ENCODE assay signal across 24 cellular contexts in the genomic region with DNA sequence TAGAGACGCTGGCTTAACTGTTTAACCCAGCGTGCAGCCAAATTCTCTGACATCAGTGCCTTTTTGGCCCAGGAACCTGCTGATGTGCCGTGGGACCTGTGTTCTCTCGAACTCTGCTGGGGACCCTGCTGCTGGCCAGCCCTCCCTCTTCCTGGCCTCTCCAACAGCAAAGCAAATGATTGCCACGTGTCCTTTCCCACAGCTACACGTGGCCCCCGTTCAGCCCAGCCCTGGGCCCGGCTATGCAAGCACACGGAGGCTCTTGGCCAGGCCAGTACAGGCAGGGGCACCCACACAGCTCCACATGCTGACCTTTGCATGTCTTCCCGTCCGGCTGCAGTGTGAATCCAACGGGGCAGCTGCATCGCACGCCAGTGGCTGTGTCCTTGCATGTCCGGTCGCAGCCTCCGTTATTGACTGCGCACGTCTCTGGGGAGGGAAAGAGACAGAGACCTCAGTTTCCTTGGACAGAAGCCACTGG. TPM values are rescaled to one million over a fixed set of nuclear protein-coding genes. Genes with fewer than 3 reads are reported as not detected.
DNase-seq lines count a peak whose midpoint lies in the region; ATAC-seq, FAIRE-seq and TF ChIP-seq lines count a peak whose summit lies in the region.
"Had no signal": no experiment of that assay in that cellular context is flagged by ENCODE, and none has a peak within 500 bp of the region (broad histone marks: within the 10 kb centered on the region; RNA-seq: fewer than 3 reads in every experiment).

No MANE protein-coding gene starts in this region.

- H4K20me1 ChIP-seq in BLaER1 (no peaks in the 10 kb centered on the region), HepG2 (ENCODE audit: insufficient read depth, low read length) (no peaks in the 10 kb centered on the region)

- no peaks in the 10 kb centered on the region for H3K36me3 ChIP-seq in BLaER1
- no peaks in the 10 kb centered on the region for H3K36me3 ChIP-seq in HepG2 (replicated peaks in 1 of 2; ENCODE audit: control insufficient read depth in 1 of 2, insufficient read depth in 2 of 2, low read length in 2 of 2)
- H3K36me3 ChIP-seq: HAP-1 had no signal

- no peaks in the 10 kb centered on the region for H3K36me3 Mint-ChIP-seq in HFFc6 (ENCODE audit: low read depth)
- H3K36me3 Mint-ChIP-seq in type B pancreatic cell: no peaks in the 10 kb centered on the region
- H3K36me3 Mint-ChIP-seq: CD14-positive monocyte, IgD-negative memory B cell had no signal

- H3K9me3 Mint-ChIP-seq in HFFc6 (no peaks in the 10 kb centered on the region), type B pancreatic cell (no peaks in the 10 kb centered on the region)
- H3K9me3 Mint-ChIP-seq: GM23338, IgD-negative memory B cell had no signal

- WGBS in HepG2 (ENCODE audit: low lambda C conversion rate): 65% methylated on average over 2 of the region's 19 CpGs

- intact Hi-C loops in HepG2 (cut with micrococcal nuclease; ENCODE audit: unreplicated experiment) (no loop called here), sciatic nerve (cut with DNase I) (no loop called here)

- ATAC-seq in HepG2 (no peak), sciatic nerve (peak; percentile 77)
- ATAC-seq: GM23338 had no signal

- no peak for TF ChIP-seq EP300 in HepG2 (IDR thresholded peaks at IDR 0.05; ENCODE audit: low read depth in 2 of 2, low read length in 2 of 2)
- no peak for TF ChIP-seq EP300 in HepG2 (CRISPR knock-in tag; IDR thresholded peaks at IDR 0.05; ENCODE audit: borderline replicate concordance)

- H3K4me3 Mint-ChIP-seq in HFFc6 (no peak overlapping the region), type B pancreatic cell (no peak overlapping the region)
- H3K4me3 Mint-ChIP-seq: CD14-positive monocyte, GM23338, IgD-negative memory B cell had no signal

- TF ChIP-seq RAD21 in HepG2 (CRISPR knock-in tag; IDR thresholded peaks at IDR 0.05): no peak

- H3K4me2 ChIP-seq in BLaER1 (peak overlapping the region; percentile 83; the same call in 1 of the 2 replicates), HepG2 (ENCODE audit: low read depth, low read length) (no peak overlapping the region)
- H3K4me2 ChIP-seq: GM23338 had no signal

- H3K79me2 ChIP-seq in HepG2 (ENCODE audit: insufficient read depth, low read length): no peaks in the 10 kb centered on the region

- H3K9me3 ChIP-seq in BLaER1: no peaks in the 10 kb centered on the region
- H3K9me3 ChIP-seq in HepG2 (ENCODE audit: low read length): no peaks in the 10 kb centered on the region
- H3K9me3 ChIP-seq: HAP-1 had no signal

- no peak overlapping the region for H3K27ac Mint-ChIP-seq in HFFc6
- H3K27ac Mint-ChIP-seq in type B pancreatic cell: no peak overlapping the region
- H3K27ac Mint-ChIP-seq: GM23338 had no signal

- POLR2A ChIA-PET in HepG2 (lab: Yijun Ruan, JAX): no interaction called here

- in situ Hi-C loops in HepG2 (cut with HindIII; ENCODE audit: extremely low pct_ligation_motif_present, low pct_unique_long_range_greater_than_20kb): loop anchor here (10.0 kb wide), 1 partner anchor 106 kb away; a partner anchor contains a TSS

- H3K4me1 Mint-ChIP-seq in HFFc6 (ENCODE audit: low read depth) (no peaks in the 10 kb centered on the region), type B pancreatic cell (ENCODE audit: unreplicated experiment) (peaks cover 25% of the 10 kb centered on the region)
- H3K4me1 Mint-ChIP-seq: CD14-positive monocyte had no signal

- no peak overlapping the region for H3K4me3 ChIP-seq in BLaER1
- no peak overlapping the region for H3K4me3 ChIP-seq in fibroblast of the aortic adventitia (ENCODE audit: low read depth, low read length)
- no peak overlapping the region for H3K4me3 ChIP-seq in HepG2 (replicated peaks in 1 of 3; ENCODE audit: insufficient read depth in 1 of 3, low read depth in 2 of 3, low read length in 3 of 3)
- H3K4me3 ChIP-seq: GM23338, HAP-1 had no signal

- 0 out of 2 replicates have a peak overlapping the region, but pooled peaks have one; percentile 74 for H3K27ac ChIP-seq in BLaER1
- no peak overlapping the region for H3K27ac ChIP-seq in HepG2 (ENCODE audit: extremely low read length, insufficient read depth, low read length)

- CTCF ChIA-PET in HepG2 (lab: Yijun Ruan, JAX; ENCODE audit: low intra/inter-chr PET ratio, low total read pairs): no interaction called here

- BruUV-seq in HepG2 (replicated peaks; lab: Mats Ljungman, UMichigan): no TSS peak

- H3K27me3 ChIP-seq in BLaER1: no peaks in the 10 kb centered on the region
- H3K27me3 ChIP-seq in HepG2 (ENCODE audit: control insufficient read depth in 1 of 2, insufficient read depth in 2 of 2, low read length in 2 of 2): peaks cover 0 to 15% of the 10 kb centered on the region in 2 experiments; a peak in 3 of 5 replicates

- TF ChIP-seq CTCF in fibroblast of the aortic adventitia (IDR thresholded peaks at IDR 0.05; ENCODE audit: insufficient read depth, low read length) (no peak), HepG2 (CRISPR knock-in tag; IDR thresholded peaks at IDR 0.05) (no peak), HFFc6 (IDR thresholded peaks at IDR 0.05) (no peak), type B pancreatic cell (conservative IDR thresholded peaks at IDR 0.05) (no peak)

- H2AFZ ChIP-seq in HepG2 (ENCODE audit: low read length): no peak overlapping the region
- H2AFZ ChIP-seq: GM23338 had no signal

- DNase-seq in fibroblast of the aortic adventitia (ENCODE audit: low read depth) (peak; percentile 8), HepG2 (ENCODE audit: low spot score) (no peak), sciatic nerve (ENCODE audit: low spot score) (peak; percentile 69), activated T-cell treated with anti-CD3 and anti-CD28 coated beads for 4 hours (no peak), HFFc6 (no peak), type B pancreatic cell (ENCODE audit: extremely low spot score, unreplicated experiment) (no peak)
- no peak for DNase-seq in activated CD4-positive, CD25-positive, alpha-beta regulatory T cell treated with anti-CD3 and anti-CD28 coated beads, Interleukin-2, amount 50 U/mL, for 72 hours
- DNase-seq: AML-193, DMS53, GDM1, Karpas-422, NCI-H1694, NCI-H2081, NCI-H2171, NCI-H345, NCI-H82, OCI-M1 had no signal

- H3K9ac ChIP-seq in BLaER1 (no peak overlapping the region), HepG2 (ENCODE audit: insufficient read depth, low read depth, low read length) (no peak overlapping the region)

- no peak for TF ChIP-seq POLR2A in HepG2 (IDR thresholded peaks at IDR 0.05; ENCODE audit: insufficient read depth in 1 of 2, low read depth in 2 of 2, low read length in 2 of 2)

- H3K4me1 ChIP-seq in BLaER1 (peaks cover 60% of the 10 kb centered on the region), HepG2 (ENCODE audit: insufficient read depth, low read length) (peaks cover 88% of the 10 kb centered on the region)
- H3K4me1 ChIP-seq: HAP-1 had no signal

- no peak for FAIRE-seq in HepG2 (lab: Jason Lieb, UNC)
- FAIRE-seq: GM18507, RCC 7860 had no signal

- peaks cover 41% of the 10 kb centered on the region for H3K27me3 Mint-ChIP-seq in HFFc6 (ENCODE audit: insufficient read depth)
- H3K27me3 Mint-ChIP-seq in type B pancreatic cell: peaks cover 3% of the 10 kb centered on the region

TF ChIP-seq in HepG2, 621 proteins besides CTCF, POLR2A, EP300 and RAD21 (continues in another document):
- TF ChIP-seq KDM2A (CRISPR knock-in tag; IDR thresholded peaks at IDR 0.05; ENCODE audit: borderline replicate concordance, low read depth): peak; percentile 3; the same call in 1 of the 2 replicates
- TF ChIP-seq RARA (CRISPR knock-in tag; IDR thresholded peaks at IDR 0.05): 0 out of 2 replicates have a peak, but pooled peaks have one; percentile 10
- peak; percentile 29; the same call in 1 of the 2 replicates for TF ChIP-seq ZFX (CRISPR knock-in tag; IDR thresholded peaks at IDR 0.05; ENCODE audit: low read depth)
- no peak for TF ChIP-seq ZNF564 (CRISPR knock-in tag; IDR thresholded peaks at IDR 0.05)

RNA-seq across cellular contexts. Expression of a gene that starts 51.6 kb away (rescaled TPM):
- total RNA-seq in fibroblast of the aortic adventitia (ENCODE audit: low replicate concordance): 13.2 and 40.5 TPM in 2 replicates
- 34.1 and 38.1 TPM in 2 replicates for total RNA-seq in HepG2 (2016; rRNA removed; fragmentation: Illumina TruSeq; extraction: Trizol)
- total RNA-seq in HepG2 (2016; cell fraction: cytosol; rRNA removed; fragmentation: Illumina TruSeq; extraction: Trizol; ENCODE audit: low read depth): 6.3 and 6.6 TPM in 2 replicates
- total RNA-seq in HepG2 (2016; cell fraction: insoluble cytoplasmic fraction; rRNA removed; fragmentation: Illumina TruSeq; extraction: Trizol): 28.8 and 39.8 TPM in 2 replicates
- total RNA-seq in HepG2 (2016; cell fraction: membrane; rRNA removed; fragmentation: Illumina TruSeq; extraction: Trizol): 16.2 and 19.8 TPM in 2 replicates
- 17.4 and 21.4 TPM in 2 replicates for total RNA-seq in HepG2 (2016; cell fraction: nucleus; rRNA removed; fragmentation: Illumina TruSeq; extraction: Trizol)
- polyA plus RNA-seq in HepG2 (2011; rRNA removed): 11.9 and 16.9 TPM in 2 replicates
- 9.1 and 12.7 TPM in 2 replicates for polyA plus RNA-seq in HepG2 (2011; cell fraction: cytosol; rRNA removed)
- 19.9 and 21.7 TPM in 2 replicates for polyA plus RNA-seq in HepG2 (2011; cell fraction: nucleus; rRNA removed)
- 16.6 and 24.0 TPM in 2 replicates for polyA plus RNA-seq in HepG2 (2012)
- 3.3 and 3.4 TPM in 2 replicates for polyA plus RNA-seq in HepG2 (2016; cell fraction: cytosol; fragmentation: Illumina TruSeq; extraction: Trizol; ENCODE audit: low read depth)
- polyA plus RNA-seq in HepG2 (2016; cell fraction: insoluble cytoplasmic fraction; fragmentation: Illumina TruSeq; extraction: Trizol; ENCODE audit: low read depth): 31.2 and 38.2 TPM in 2 replicates
- polyA plus RNA-seq in HepG2 (2016; cell fraction: membrane; fragmentation: Illumina TruSeq; extraction: Trizol; ENCODE audit: low read depth): 9.6 and 9.7 TPM in 2 replicates
- polyA plus RNA-seq in HepG2 (2016; cell fraction: nucleus; fragmentation: Illumina TruSeq; extraction: Trizol; ENCODE audit: insufficient read depth, low read depth): 32.8 and 35.2 TPM in 2 replicates
- 43.9 and 71.0 TPM in 2 replicates for polyA minus RNA-seq in HepG2 (2011; rRNA and poly(A)+ RNA removed; ENCODE audit: low replicate concordance)
- polyA minus RNA-seq in HepG2 (2011; cell fraction: cytosol; rRNA and poly(A)+ RNA removed): 11.3 and 11.7 TPM in 2 replicates
- 6.5 and 7.7 TPM in 2 replicates for polyA minus RNA-seq in HepG2 (2011; cell fraction: nucleus; rRNA and poly(A)+ RNA removed)
- total RNA-seq in sciatic nerve: 24.3 TPM
- 10 to 100 TPM; 33.9 to 42.4 (median 38.7) TPM for total RNA-seq in HFFc6 (2021; fragmentation: NEBNext Ultra II Directional; extraction: Animal tissue kit (Norgen Biotek cat#: 25700))
- 57.3 and 98.5 TPM in 2 replicates for total RNA-seq in type B pancreatic cell (ENCODE audit: low replicate concordance)

Comparison
In these comparisons a context has a peak if more than half of its experiments do, and no peak if none do; other contexts are left out.
1. DNase-seq: peak in fibroblast of the aortic adventitia (single experiment) and sciatic nerve (single experiment); none in HepG2 (single experiment), activated T-cell treated with anti-CD3 and anti-CD28 coated beads for 4 hours (single experiment), HFFc6 (single experiment), type B pancreatic cell (single experiment) and activated CD4-positive, CD25-positive, alpha-beta regulatory T cell treated with anti-CD3 and anti-CD28 coated beads, Interleukin-2, amount 50 U/mL, for 72 hours (single experiment).